8 cellular contexts compared by ENCODE assay signal in the genomic region with DNA sequence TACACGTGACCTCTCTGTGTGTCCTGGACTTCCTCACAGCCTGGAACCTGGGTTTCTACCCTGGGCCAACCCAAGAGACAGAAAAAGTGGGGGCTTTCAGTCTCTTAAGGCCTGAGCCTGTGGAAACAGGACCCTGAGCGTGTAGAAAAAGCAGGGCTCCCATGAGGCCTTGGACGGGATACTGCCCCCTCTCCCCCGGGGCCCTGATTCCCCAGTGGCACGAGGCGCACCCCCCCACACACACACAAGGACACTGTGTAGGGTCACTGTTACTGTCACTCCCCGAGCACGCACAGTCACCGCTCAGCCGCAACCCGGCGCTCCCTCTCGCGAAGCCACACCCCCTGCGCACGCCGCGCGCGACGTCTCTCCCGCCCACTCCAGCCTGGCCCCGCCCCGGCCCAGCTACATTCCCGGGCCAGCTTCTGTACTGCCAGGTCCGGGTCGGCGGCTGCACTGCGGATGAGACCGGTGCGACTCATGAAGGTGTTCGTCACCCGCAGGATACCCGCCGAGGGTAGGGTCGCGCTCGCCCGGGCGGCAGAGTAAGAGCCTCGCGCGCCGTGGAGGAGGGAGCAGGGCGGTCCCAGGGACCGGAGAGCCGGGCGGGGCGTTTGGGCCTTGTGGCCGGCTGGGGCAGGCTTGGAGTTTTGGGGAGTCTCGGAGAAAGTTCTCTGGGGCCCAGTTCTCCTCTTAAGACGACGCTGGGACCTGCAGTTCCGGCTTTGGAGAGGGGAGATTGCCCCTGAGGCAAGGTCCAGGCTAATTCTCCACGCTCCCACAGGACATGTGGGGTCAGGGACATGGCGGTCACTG. TPM values are rescaled to one million over a fixed set of nuclear protein-coding genes. Genes with fewer than 3 reads are reported as not detected.
DNase-seq lines count a peak whose midpoint lies in the region; ATAC-seq, FAIRE-seq and TF ChIP-seq lines count a peak whose summit lies in the region.

A gene (plus strand): TSS at position 408 of the 816 bp plus-strand sequence. CDS start 55 bp downstream, at position 463.

- FAIRE-seq in bronchial epithelial cell (lab: Jason Lieb, UNC) = no peak

- peak within 1 kb of the TSS; percentile 96 for H3K4me3 ChIP-seq in ACC112 (ENCODE audit: low read depth, low read length)
- H3K4me3 ChIP-seq in WI38 (ENCODE audit: low read depth, low read length) = peak within 1 kb of the TSS; percentile 91
- H3K4me3 ChIP-seq in bronchial epithelial cell (ENCODE audit: low read depth, low read length) = peak within 1 kb of the TSS; percentile 65

- H2AFZ ChIP-seq in ACC112 (ENCODE audit: low read length, unreplicated experiment) = peak within 1 kb of the TSS; percentile 79

- H3K36me3 ChIP-seq in ACC112 (ENCODE audit: insufficient read depth, low read length) (no peaks in the 10 kb centered on the region), bronchial epithelial cell (ENCODE audit: control insufficient read depth, insufficient read depth, low read length) (peaks cover 15% of the 10 kb centered on the region)

- DNase-seq in NCI-H2196 (lab: John Stamatoyannopoulos, UW; ENCODE audit: unreplicated experiment) (peak; percentile 80), bronchial epithelial cell (ENCODE audit: low read depth) (peak; percentile 63), inferior parietal cortex (ENCODE audit: extremely low spot score) (peak; percentile 88)
- peak; percentile 91 for DNase-seq in stimulated activated CD4-positive, alpha-beta T cell treated with anti-CD3 and anti-CD28 coated beads, Interleukin-12 subunit alpha, Interleukin-12 subunit beta, amount 100 ng/mL, for 4 hours

- H3K27me3 ChIP-seq in ACC112 (ENCODE audit: insufficient read depth, low read length) (no peaks in the 10 kb centered on the region), bronchial epithelial cell (ENCODE audit: control insufficient read depth, insufficient read depth, low read length) (no peaks in the 10 kb centered on the region)

- H3K79me2 ChIP-seq in ACC112 (ENCODE audit: control insufficient read depth, insufficient read depth, low read length, unreplicated experiment) = peaks cover 25% of the 10 kb centered on the region

- peaks cover 23% of the 10 kb centered on the region for H3K4me1 ChIP-seq in ACC112 (ENCODE audit: control insufficient read depth, insufficient read depth, low read length, unreplicated experiment)

- peak; percentile 79 for ATAC-seq in GM18861 (IDR thresholded peaks at IDR 0.05; ENCODE audit: unreplicated experiment)
- peak; percentile 92 for ATAC-seq in HG03095 (IDR thresholded peaks at IDR 0.05; ENCODE audit: unreplicated experiment)

- peak within 1 kb of the TSS; percentile 23; the same call in 1 of the 2 replicates for H3K27ac ChIP-seq in ACC112 (ENCODE audit: low read depth, low read length)

- TF ChIP-seq CTCF in WI38 (IDR thresholded peaks at IDR 0.05; ENCODE audit: low read depth, low read length) = no peak
- no peak for TF ChIP-seq CTCF in bronchial epithelial cell (IDR thresholded peaks at IDR 0.05; ENCODE audit: insufficient read depth, low read length, severe bottlenecking)

RNA-seq across cellular contexts. Expression of the gene that starts here (rescaled TPM):
- total RNA-seq in bronchial epithelial cell = 79.6 and 91.6 TPM in 2 replicates

Comparison
In these comparisons a context has a peak if more than half of its experiments do, and no peak if none do; other contexts are left out.
1. Peak in every context shown above with its lines: DNase-seq, ATAC-seq, H3K4me3 ChIP-seq and H3K27ac ChIP-seq.